8 cellular contexts compared by ENCODE assay signal in genomic region chr7:33050425-33051318, GRCh38. TPM values are rescaled to one million over a fixed set of nuclear protein-coding genes. Genes with fewer than 3 reads are reported as not detected.
A peak's percentile ranks its signal among the peaks of the same experiment; 100 is the strongest.
DNase-seq lines count a peak whose midpoint lies in the region; ATAC-seq and TF ChIP-seq lines count a peak whose summit lies in the region.

No MANE protein-coding gene starts in this region.

- CTCF ChIA-PET in RWPE1 (lab: Yijun Ruan, JAX) = interaction anchor here (0.8 kb wide), 1 partner anchor 23 kb away, joined by 6 read pairs; no protein-coding TSS in a partner anchor

- DNase-seq in COLO668 (lab: John Stamatoyannopoulos, UW; ENCODE audit: unreplicated experiment) (peak; percentile 32), KG1 (lab: John Stamatoyannopoulos, UW) (peak; percentile 89), RWPE1 (ENCODE audit: low spot score) (peak; percentile 48), mesendoderm (peak; percentile 47), ureter (ENCODE audit: low spot score) (no peak)

- H3K18ac ChIP-seq in mesendoderm (ENCODE audit: low read length) = no peak overlapping the region

- no peak overlapping the region for H3K4me2 ChIP-seq in mesendoderm (ENCODE audit: low read length)

- POLR2A ChIA-PET in RWPE1 (lab: Yijun Ruan, JAX; ENCODE audit: low non-redundant PET) = no interaction called here

- H3K9ac ChIP-seq in duodenal mucosa (ENCODE audit: low read depth in 1 of 2, low read length in 2 of 2) = peak overlapping the region; percentile 5 to 20
- no peak overlapping the region for H3K9ac ChIP-seq in mesendoderm (ENCODE audit: low read length)

- H2BK5ac ChIP-seq in mesendoderm (ENCODE audit: low read length) = no peak overlapping the region

- no peak overlapping the region for H2BK120ac ChIP-seq in mesendoderm (ENCODE audit: low read depth, low read length)

- no peaks in the 10 kb centered on the region for H3K9me3 ChIP-seq in duodenal mucosa (ENCODE audit: control insufficient read depth in 1 of 2, low read length in 2 of 2)

- H3K27me3 ChIP-seq in duodenal mucosa (ENCODE audit: control insufficient read depth in 1 of 2, insufficient read depth in 2 of 2, low read length in 2 of 2) (no peaks in the 10 kb centered on the region), mesendoderm (ENCODE audit: insufficient read depth, low read length, poor library complexity) (no peaks in the 10 kb centered on the region)

- no peak overlapping the region for H3K56ac ChIP-seq in mesendoderm (ENCODE audit: low read length)

- H3K23ac ChIP-seq in mesendoderm (ENCODE audit: low read length) = no peak overlapping the region

- H3K36me3 ChIP-seq in duodenal mucosa (ENCODE audit: control insufficient read depth in 1 of 2, insufficient read depth in 2 of 2, low read length in 2 of 2) = no peaks in the 10 kb centered on the region
- H3K36me3 ChIP-seq in mesendoderm (ENCODE audit: control insufficient read depth, insufficient read depth, low read length) = no peaks in the 10 kb centered on the region

- H4K5ac ChIP-seq in mesendoderm (ENCODE audit: low read length) = no peak overlapping the region

- TF ChIP-seq CTCF in RWPE1 (conservative IDR thresholded peaks at IDR 0.05; ENCODE audit: low read depth) = peak; percentile 82

- peaks cover 12 to 18% of the 10 kb centered on the region in 2 donors for H3K4me1 ChIP-seq in duodenal mucosa (ENCODE audit: control insufficient read depth in 1 of 2, insufficient read depth in 2 of 2, low read length in 2 of 2)
- H3K4me1 ChIP-seq in mesendoderm (ENCODE audit: control insufficient read depth, low read depth, low read length) = no peaks in the 10 kb centered on the region

- H3K79me1 ChIP-seq in mesendoderm (ENCODE audit: low read length) = peaks cover 4% of the 10 kb centered on the region

- H2BK15ac ChIP-seq in mesendoderm (replicated peaks; ENCODE audit: low read depth) = no peak overlapping the region

- no peak overlapping the region for H4K8ac ChIP-seq in mesendoderm (ENCODE audit: low read depth, low read length)

- no peak overlapping the region for H3K4ac ChIP-seq in mesendoderm (ENCODE audit: low read depth, low read length)

- H3K4me3 ChIP-seq in duodenal mucosa (ENCODE audit: low read depth in 1 of 2, low read length in 2 of 2) (peak overlapping the region in 1 of 2 donors; percentile 2), mesendoderm (ENCODE audit: low read length) (no peak overlapping the region)

- H3K27ac ChIP-seq in RWPE1 (no peak overlapping the region), duodenal mucosa (ENCODE audit: low read depth, low read length) (no peak overlapping the region), mesendoderm (ENCODE audit: low read depth, low read length) (no peak overlapping the region)

- no CpG with 5 or more reads among the region's 2 CpGs for WGBS in mesendoderm (ENCODE audit: extremely low coverage, insufficient coverage, low lambda C conversion rate)

- no peak overlapping the region for H2AK5ac ChIP-seq in mesendoderm (ENCODE audit: low read length)

- ATAC-seq in GM18909 (IDR thresholded peaks at IDR 0.05; ENCODE audit: poor library complexity, unreplicated experiment) = peak; percentile 56
- ATAC-seq in GM18873 (IDR thresholded peaks at IDR 0.05; ENCODE audit: low FRiP score, unreplicated experiment) = no peak

- H3K79me2 ChIP-seq in mesendoderm (ENCODE audit: control insufficient read depth, insufficient read depth, low read length) = peaks cover 20% of the 10 kb centered on the region

RNA-seq across cellular contexts. Expression of gene NT5C3A, which starts 11.9 kb away (rescaled TPM):
- polyA plus RNA-seq in mesendoderm (2013, experiment 1 of 2) = 33.3 TPM
- 33.0 TPM for polyA plus RNA-seq in mesendoderm (2013, experiment 2 of 2)
- 38.9 TPM for total RNA-seq in ureter

RNA-seq across cellular contexts. Expression of gene RP9, which starts 58.5 kb away (rescaled TPM):
- polyA plus RNA-seq in mesendoderm (2013, experiment 1 of 2) = 26.3 TPM
- polyA plus RNA-seq in mesendoderm (2013, experiment 2 of 2) = 26.9 TPM
- 14.3 TPM for total RNA-seq in ureter
